ENCODE assay signal across 27 cellular contexts in the genomic region with DNA sequence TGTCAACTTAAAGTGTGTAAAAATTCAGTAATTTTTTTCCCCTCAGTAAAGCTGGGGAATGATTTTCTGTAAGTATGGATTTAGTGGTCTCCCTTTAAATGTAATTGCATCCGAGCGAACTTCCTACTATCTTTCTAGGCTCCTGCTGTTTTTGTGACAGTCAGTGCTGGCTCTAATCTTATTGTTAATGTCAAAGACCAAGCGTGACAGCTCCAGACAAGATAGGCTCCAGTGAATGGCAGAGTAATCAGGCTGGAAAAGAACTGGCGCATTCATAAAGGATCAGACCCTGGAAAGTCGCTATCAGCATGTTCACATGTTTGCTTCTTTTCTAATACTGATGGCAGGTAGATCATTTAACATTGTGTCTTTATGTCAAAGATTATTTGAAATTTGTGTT.
DNase-seq lines count a peak whose midpoint lies in the region; FAIRE-seq and TF ChIP-seq lines count a peak whose summit lies in the region.
"Had no signal": no experiment of that assay in that cellular context is flagged by ENCODE, and none has a peak within 500 bp of the region (broad histone marks: within the 10 kb centered on the region; RNA-seq: fewer than 3 reads in every experiment).

No MANE protein-coding gene starts in this region.

- TF ChIP-seq CTCF in D721Med (IDR thresholded peaks at IDR 0.05; ENCODE audit: insufficient read depth, missing control alignments) (no peak), WERI-Rb-1 (IDR thresholded peaks at IDR 0.05; ENCODE audit: low read depth, low read length) (no peak), neural progenitor cell (IDR thresholded peaks at IDR 0.05) (no peak)

- H3K4me1 Mint-ChIP-seq in neural progenitor cell = peaks cover 31% of the 10 kb centered on the region
- H3K4me1 Mint-ChIP-seq: activated B cell treated with CpG ODN at 0.5 μM for 24 hours, nephron had no signal

- H3K9me3 Mint-ChIP-seq in neural progenitor cell = no peaks in the 10 kb centered on the region
- H3K9me3 Mint-ChIP-seq: nephron had no signal

- no peaks in the 10 kb centered on the region for H3K36me3 Mint-ChIP-seq in neural progenitor cell
- H3K36me3 Mint-ChIP-seq: activated naive CD8-positive, alpha-beta T cell had no signal

- no peak overlapping the region for H2AFZ ChIP-seq in neural progenitor cell (replicated peaks)
- H2AFZ ChIP-seq: parathyroid adenoma had no signal

- H3F3A ChIP-seq in neural progenitor cell (ENCODE audit: low read depth) = no peaks in the 10 kb centered on the region

- no peaks in the 10 kb centered on the region for H3K9me3 ChIP-seq in WERI-Rb-1 (ENCODE audit: severe bottlenecking)
- H3K9me3 ChIP-seq in neural progenitor cell (ENCODE audit: low read depth) = no peaks in the 10 kb centered on the region
- H3K9me3 ChIP-seq: BLaER1, breast epithelium, right atrium auricular region, stomach had no signal

- peaks cover 41% of the 10 kb centered on the region for H3K4me1 ChIP-seq in neural progenitor cell
- H3K4me1 ChIP-seq: BLaER1, breast epithelium, parathyroid adenoma, right atrium auricular region, stomach had no signal

- H3K36me3 ChIP-seq in WERI-Rb-1 (no peaks in the 10 kb centered on the region), neural progenitor cell (no peaks in the 10 kb centered on the region)
- H3K36me3 ChIP-seq: BLaER1, breast epithelium, right atrium auricular region, stomach had no signal

- FAIRE-seq in D721Med (lab: Jason Lieb, UNC) = peak; percentile 64
- FAIRE-seq: endothelial cell of umbilical vein, H1 had no signal

- H3K4me3 ChIP-seq in WERI-Rb-1 (ENCODE audit: low read depth, low read length) (no peak overlapping the region), neural progenitor cell (no peak overlapping the region)
- H3K4me3 ChIP-seq: BLaER1, breast epithelium, dorsolateral prefrontal cortex, right atrium auricular region, stomach had no signal

- H3K9ac ChIP-seq in neural progenitor cell = no peak overlapping the region
- H3K9ac ChIP-seq: BLaER1, parathyroid adenoma had no signal

- no peaks in the 10 kb centered on the region for H3K27me3 ChIP-seq in WERI-Rb-1 (ENCODE audit: insufficient read depth, low read depth, severe bottlenecking)
- no peaks in the 10 kb centered on the region for H3K27me3 ChIP-seq in neural progenitor cell
- H3K27me3 ChIP-seq: BLaER1, breast epithelium, dorsolateral prefrontal cortex, right atrium auricular region, stomach had no signal

- H3K27ac ChIP-seq in WERI-Rb-1 (peak overlapping the region; percentile 1; the same call in 1 of the 2 replicates), neural progenitor cell (no peak overlapping the region)
- H3K27ac ChIP-seq: BLaER1, breast epithelium, dorsolateral prefrontal cortex, parathyroid adenoma, right atrium auricular region, stomach had no signal

- no peaks in the 10 kb centered on the region for H4K20me1 ChIP-seq in neural progenitor cell (ENCODE audit: low read depth)
- H4K20me1 ChIP-seq: BLaER1 had no signal

- H3K27me3 Mint-ChIP-seq in neural progenitor cell (ENCODE audit: insufficient read depth, low read depth) = no peaks in the 10 kb centered on the region
- H3K27me3 Mint-ChIP-seq: activated B cell treated with CpG ODN at 0.5 μM for 24 hours; activated naive CD8-positive, alpha-beta T cell had no signal

- H3K4me3 Mint-ChIP-seq in neural progenitor cell = peak overlapping the region; percentile 8
- H3K4me3 Mint-ChIP-seq: activated B cell treated with CpG ODN at 0.5 μM for 24 hours; activated naive CD8-positive, alpha-beta T cell; nephron had no signal

- DNase-seq in D721Med (ENCODE audit: insufficient read length, low spot score) = no peak
- peak; percentile 97 for DNase-seq in NCI-H146 treated with DMSO at 0.1 percent for 48 hours (lab: John Stamatoyannopoulos, UW; ENCODE audit: unreplicated experiment)
- DNase-seq in WERI-Rb-1 = peak; percentile 39
- DNase-seq in neural progenitor cell (ENCODE audit: low spot score) = peak; percentile 81
- DNase-seq in DMS79 (lab: John Stamatoyannopoulos, UW) = no peak
- no peak for DNase-seq in activated CD4-positive, alpha-beta T cell treated with anti-CD3 and anti-CD28 coated beads for 48 hours
- DNase-seq in HUDEP-2 (lab: John Stamatoyannopoulos, UW; ENCODE audit: unreplicated experiment in 76 of 76) = no peak
- DNase-seq: activated B cell treated with CpG ODN at 0.5 μM for 24 hours; activated CD4-positive, alpha-beta T cell treated with anti-CD3 and anti-CD28 coated beads, Interleukin-2, amount 50 U/mL, for 1 hour; activated effector memory CD4-positive, alpha-beta T cell treated with anti-CD3 and anti-CD28 coated beads, Interleukin-2, amount 50 U/mL, for 16 hours; activated T-cell treated with anti-CD3 and anti-CD28 coated beads, Interleukin-2, amount 50 U/mL, for 1 hour; anterior cingulate cortex; DMS79 treated with DMSO at 0.1 percent for 48 hours; dorsolateral prefrontal cortex; KBM-7; NCI-H2081; OCI-M1; small intestine; stomach had no signal

- H3K4me2 ChIP-seq in neural progenitor cell = peak overlapping the region; percentile 62
- H3K4me2 ChIP-seq: BLaER1 had no signal

- no peak overlapping the region for H3K27ac Mint-ChIP-seq in neural progenitor cell
- H3K27ac Mint-ChIP-seq: activated B cell treated with CpG ODN at 0.5 μM for 24 hours; activated naive CD8-positive, alpha-beta T cell; nephron had no signal

- H3K79me2 ChIP-seq in neural progenitor cell (ENCODE audit: low read depth) = no peaks in the 10 kb centered on the region
- H3K79me2 ChIP-seq: parathyroid adenoma had no signal

Comparison
In these comparisons a context has a peak if more than half of its experiments do, and no peak if none do; other contexts are left out.
1. DNase-seq: peak in NCI-H146 treated with DMSO at 0.1 percent for 48 hours (single experiment), WERI-Rb-1 (single experiment) and neural progenitor cell (single experiment); none in D721Med (single experiment), DMS79 (single experiment), activated CD4-positive, alpha-beta T cell treated with anti-CD3 and anti-CD28 coated beads for 48 hours (single experiment) and HUDEP-2 (0 of 76).